4 cellular contexts compared by ENCODE assay signal in genomic region chr10:15557168-15557567, GRCh38.
TF ChIP-seq lines count a peak whose summit lies in the region.
"Not testable (repeated sequence)": the region's sequence is repeated elsewhere in the genome, so short reads cannot be mapped to it uniquely, and the experiment has no call there.

No MANE protein-coding gene starts in this region.

TF ChIP-seq in IMR-90, 13 proteins besides CTCF, POLR2A, EP300 and RAD21:
- TF ChIP-seq NFE2L2 (IDR thresholded peaks at IDR 0.05; ENCODE audit: low read depth, low read length) (peak; percentile 45; the same call in 1 of the 2 replicates), MAFK (IDR thresholded peaks at IDR 0.05; ENCODE audit: low read depth, low read length) (peak; percentile 92)

TF ChIP-seq in K562, 482 proteins besides CTCF, POLR2A, EP300 and RAD21:
- TF ChIP-seq ZNF316 (IDR thresholded peaks at IDR 0.05): peak; percentile 100
- peak; percentile 71 to 75 for TF ChIP-seq KDM1A (IDR thresholded peaks at IDR 0.05)
- TF ChIP-seq SMARCA4 (IDR thresholded peaks at IDR 0.05): peak; percentile 53; the same call in 1 of the 2 replicates
- TF ChIP-seq MAFK (IDR thresholded peaks at IDR 0.05; ENCODE audit: low read length): peak; percentile 98
- 0 out of 2 replicates have a peak, but pooled peaks have one; percentile 18 for TF ChIP-seq HDAC2 (IDR thresholded peaks at IDR 0.05)
- peak; percentile 99 for TF ChIP-seq C11orf30 (IDR thresholded peaks at IDR 0.05; ENCODE audit: low read depth)
- TF ChIP-seq ARID1B (IDR thresholded peaks at IDR 0.05): peak; percentile 53
- TF ChIP-seq CEBPB (tag; IDR thresholded peaks at IDR 0.05): peak; percentile 76
- TF ChIP-seq RCOR1 (IDR thresholded peaks at IDR 0.05; ENCODE audit: borderline replicate concordance in 1 of 2, low read depth in 2 of 2, low read length in 2 of 2): 0 out of 4 replicates have a peak, but pooled peaks of 1 of the 2 experiments have one; percentile 39
- peak; percentile 92 for TF ChIP-seq NFE2 (IDR thresholded peaks at IDR 0.05; ENCODE audit: low read depth)
- TF ChIP-seq, protein P1, sequence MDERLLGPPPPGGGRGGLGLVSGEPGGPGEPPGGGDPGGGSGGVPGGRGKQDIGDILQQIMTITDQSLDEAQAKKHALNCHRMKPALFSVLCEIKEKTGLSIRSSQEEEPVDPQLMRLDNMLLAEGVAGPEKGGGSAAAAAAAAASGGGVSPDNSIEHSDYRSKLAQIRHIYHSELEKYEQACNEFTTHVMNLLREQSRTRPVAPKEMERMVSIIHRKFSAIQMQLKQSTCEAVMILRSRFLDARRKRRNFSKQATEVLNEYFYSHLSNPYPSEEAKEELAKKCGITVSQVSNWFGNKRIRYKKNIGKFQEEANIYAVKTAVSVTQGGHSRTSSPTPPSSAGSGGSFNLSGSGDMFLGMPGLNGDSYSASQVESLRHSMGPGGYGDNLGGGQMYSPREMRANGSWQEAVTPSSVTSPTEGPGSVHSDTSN (CRISPR knock-in tag; IDR thresholded peaks at IDR 0.05; ENCODE audit: low read depth): not testable (repeated sequence)
- TF ChIP-seq, protein P1 (tag; conservative IDR thresholded peaks at IDR 0.05; ENCODE audit: low read depth): peak; percentile 52
- TF ChIP-seq, protein P2, sequence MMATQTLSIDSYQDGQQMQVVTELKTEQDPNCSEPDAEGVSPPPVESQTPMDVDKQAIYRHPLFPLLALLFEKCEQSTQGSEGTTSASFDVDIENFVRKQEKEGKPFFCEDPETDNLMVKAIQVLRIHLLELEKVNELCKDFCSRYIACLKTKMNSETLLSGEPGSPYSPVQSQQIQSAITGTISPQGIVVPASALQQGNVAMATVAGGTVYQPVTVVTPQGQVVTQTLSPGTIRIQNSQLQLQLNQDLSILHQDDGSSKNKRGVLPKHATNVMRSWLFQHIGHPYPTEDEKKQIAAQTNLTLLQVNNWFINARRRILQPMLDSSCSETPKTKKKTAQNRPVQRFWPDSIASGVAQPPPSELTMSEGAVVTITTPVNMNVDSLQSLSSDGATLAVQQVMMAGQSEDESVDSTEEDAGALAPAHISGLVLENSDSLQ (IDR thresholded peaks at IDR 0.05): peak; percentile 90
- 0 out of 2 replicates have a peak, but pooled peaks have one; percentile 7 for TF ChIP-seq CBFA2T3 (IDR thresholded peaks at IDR 0.05)
- peak; percentile 62; the same call in 1 of the 2 replicates for TF ChIP-seq DPF2 (IDR thresholded peaks at IDR 0.05)
- TF ChIP-seq MAFF (IDR thresholded peaks at IDR 0.05; ENCODE audit: low read length): peak; percentile 98
- 0 out of 2 replicates have a peak, but pooled peaks have one; percentile 35 for TF ChIP-seq CEBPG (CRISPR knock-in tag; IDR thresholded peaks at IDR 0.05)
- TF ChIP-seq CEBPG (tag; conservative IDR thresholded peaks at IDR 0.05 in 1 of 2, IDR thresholded peaks at IDR 0.05 in 1 of 2): peak in 1 of 2 experiments; percentile 43; a peak in 1 of 4 replicates
- 0 out of 4 replicates have a peak, but pooled peaks of 1 of the 2 experiments have one; percentile 26 for TF ChIP-seq HDAC1 (IDR thresholded peaks at IDR 0.05)
- TF ChIP-seq NFE2L1 (tag; IDR thresholded peaks at IDR 0.05; ENCODE audit: borderline replicate concordance, low read depth): peak; percentile 91
- peak; percentile 100 for TF ChIP-seq MAFG (tag; conservative IDR thresholded peaks at IDR 0.05)
- 0 out of 2 replicates have a peak, but pooled peaks have one; percentile 5 for TF ChIP-seq ZNF24 (IDR thresholded peaks at IDR 0.05)
- TF ChIP-seq BACH1 (tag; IDR thresholded peaks at IDR 0.05): peak; percentile 92

TF ChIP-seq in H1, 55 proteins besides CTCF, POLR2A, EP300 and RAD21:
- TF ChIP-seq BACH1 (IDR thresholded peaks at IDR 0.05; ENCODE audit: low read length) (0 out of 2 replicates have a peak, but pooled peaks have one; percentile 30), MAFK (IDR thresholded peaks at IDR 0.05; ENCODE audit: low read depth, low read length) (peak; percentile 77)

TF ChIP-seq in HepG2, 621 proteins besides CTCF, POLR2A, EP300 and RAD21:
- TF ChIP-seq NFE2L2 (IDR thresholded peaks at IDR 0.05; ENCODE audit: low read length) (peak; percentile 41; the same call in 1 of the 2 replicates), MAFK (conservative IDR thresholded peaks at IDR 0.05 in 1 of 2, IDR thresholded peaks at IDR 0.05 in 1 of 2; ENCODE audit: low read length in 2 of 2) (peak; percentile 90 to 95), MAFF (IDR thresholded peaks at IDR 0.05; ENCODE audit: low read depth, low read length) (peak; percentile 94), MAFG (CRISPR knock-in tag; IDR thresholded peaks at IDR 0.05) (peak; percentile 37; the same call in 1 of the 2 replicates)
TF ChIP-seq in HepG2: peak in this region for 4; not testable (repeated sequence) for 617.
